In genomic region chr15:34352996-34353395, GRCh38 we compare ENCODE assay signal across 4 cellular contexts. TPM values are rescaled to one million over a fixed set of nuclear protein-coding genes. Genes with fewer than 3 reads are reported as not detected.
"Had no signal": no experiment of that assay in that cellular context is flagged by ENCODE, and none has a peak within 500 bp of the region (broad histone marks: within the 10 kb centered on the region; RNA-seq: fewer than 3 reads in every experiment).

No MANE protein-coding gene starts in this region.

RNA-seq across cellular contexts. Expression of gene NUTM1, which starts 9.9 kb away (rescaled TPM):
- total RNA-seq: LHCN-M2, M059J, MCF 10A, NCI-H460 had no signal
